ENCODE assay signal across 8 cellular contexts in genomic region chr3:107522510-107523360, GRCh38. TPM values are rescaled to one million over a fixed set of nuclear protein-coding genes. Genes with fewer than 3 reads are reported as not detected.
A peak's percentile ranks its signal among the peaks of the same experiment; 100 is the strongest.
DNase-seq lines count a peak whose midpoint lies in the region; ATAC-seq and TF ChIP-seq lines count a peak whose summit lies in the region.

TSS of gene BBX (plus strand) at chr3:107522962. CDS start at chr3:107710461, 187,499 bp downstream.

- TF ChIP-seq CTCF in C4-2B (conservative IDR thresholded peaks at IDR 0.05), result no peak

- ATAC-seq in GM19397 (IDR thresholded peaks at IDR 0.05; ENCODE audit: unreplicated experiment) (peak; percentile 93), HG03565 (IDR thresholded peaks at IDR 0.05; ENCODE audit: unreplicated experiment) (peak; percentile 96), left lobe of liver (peak; percentile 87)

- H3K27ac Mint-ChIP-seq in dendritic cell treated with granulocyte-macrophage colony-stimulating factor and Interleukin-4, amounts not matched to agents 40 ng/mL and 50 ng/mL, for 4 days, result peak within 1 kb of the TSS; percentile 91

- H3K4me3 Mint-ChIP-seq in dendritic cell treated with granulocyte-macrophage colony-stimulating factor and Interleukin-4, amounts not matched to agents 40 ng/mL and 50 ng/mL, for 4 days, result peak within 1 kb of the TSS; percentile 88

- H3K36me3 Mint-ChIP-seq in dendritic cell treated with granulocyte-macrophage colony-stimulating factor and Interleukin-4, amounts not matched to agents 40 ng/mL and 50 ng/mL, for 4 days (ENCODE audit: low read depth), result peaks cover 21% of the 10 kb centered on the region

- intact Hi-C loops in dendritic cell treated with granulocyte-macrophage colony-stimulating factor and Interleukin-4, amounts not matched to agents 40 ng/mL and 50 ng/mL, for 4 days (cut with micrococcal nuclease), result loop anchor here (2.0 kb wide), 1 partner anchor 92 kb away; no protein-coding TSS in a partner anchor

- peak; percentile 82 for DNase-seq in NCI-H748 treated with DMSO at 0.1 percent for 48 hours (lab: John Stamatoyannopoulos, UW)
- DNase-seq in activated CD4-positive, alpha-beta T cell treated with anti-CD3 and anti-CD28 coated beads, Interleukin-2, amount 50 U/mL, for 24 hours (ENCODE audit: low read depth in 1 of 2, low spot score in 1 of 2), result peak; percentile 88 to 94
- DNase-seq in left lobe of liver (ENCODE audit: low spot score), result peak; percentile 97
- peak; percentile 89 to 92 for DNase-seq in stimulated activated CD4-positive, alpha-beta T cell treated with anti-CD3 and anti-CD28 coated beads, Interleukin-2, amount 100 ng/mL, for 24 hours

- peak within 1 kb of the TSS; percentile 67 for H3K27ac ChIP-seq in C4-2B

- H3K4me1 Mint-ChIP-seq in dendritic cell treated with granulocyte-macrophage colony-stimulating factor and Interleukin-4, amounts not matched to agents 40 ng/mL and 50 ng/mL, for 4 days (ENCODE audit: low read depth), result peaks cover 21% of the 10 kb centered on the region

- no peaks in the 10 kb centered on the region for H3K9me3 Mint-ChIP-seq in dendritic cell treated with granulocyte-macrophage colony-stimulating factor and Interleukin-4, amounts not matched to agents 40 ng/mL and 50 ng/mL, for 4 days

- peaks cover 9% of the 10 kb centered on the region for H3K27me3 Mint-ChIP-seq in dendritic cell treated with granulocyte-macrophage colony-stimulating factor and Interleukin-4, amounts not matched to agents 40 ng/mL and 50 ng/mL, for 4 days

RNA-seq across cellular contexts. Expression of gene BBX, which starts in this region (rescaled TPM):
- 13.0 TPM for total RNA-seq in left lobe of liver

Comparison
In these comparisons a context has a peak if more than half of its experiments do, and no peak if none do; other contexts are left out.
1. Peak in every context shown above with its lines: DNase-seq, ATAC-seq and H3K27ac ChIP-seq.